Comparison of ENCODE assay signal across 1 cellular context in the genomic region with DNA sequence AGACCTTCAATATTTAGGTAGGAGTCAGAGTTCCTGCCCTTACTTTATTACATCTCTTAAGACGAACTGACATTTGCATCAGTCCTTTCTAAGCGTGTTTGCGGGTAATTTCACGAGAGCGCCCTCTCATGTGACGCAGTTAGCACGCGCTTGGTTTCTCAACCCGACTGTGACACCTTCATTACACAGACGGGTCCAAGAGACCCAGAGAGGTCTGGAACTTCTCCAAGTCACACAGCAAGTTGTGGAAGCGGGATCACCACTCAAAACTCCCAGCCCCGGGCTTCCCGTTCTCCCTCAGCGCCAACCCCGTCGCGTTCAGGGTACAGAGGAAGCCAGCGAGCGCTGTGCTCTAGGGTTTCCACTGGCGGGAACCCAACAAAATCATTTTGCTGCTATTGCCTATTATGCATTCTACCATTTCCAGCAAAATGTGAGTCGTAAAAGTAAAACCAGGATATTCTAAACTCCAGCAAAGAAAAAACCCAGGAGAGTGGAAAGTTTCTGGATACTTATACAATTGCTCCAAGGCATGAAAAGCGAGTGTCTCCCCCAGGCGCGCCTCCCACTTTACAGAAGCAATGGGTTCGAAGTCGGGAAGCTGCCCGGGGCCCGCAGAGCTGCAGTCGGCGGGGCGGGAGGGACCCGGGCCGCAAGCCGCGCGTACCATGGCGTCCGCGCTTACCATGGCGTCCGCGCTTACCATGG.
TF ChIP-seq lines count a peak whose summit lies in the region.

No MANE protein-coding gene starts in this region.

TF ChIP-seq in H1, 55 proteins besides CTCF, POLR2A, EP300 and RAD21 (continued from another document):
- TF ChIP-seq PHF8 (conservative IDR thresholded peaks at IDR 0.05; ENCODE audit: low read depth, low read length): no peak; the same call in 1 of the 2 replicates
- TF ChIP-seq RNF2 (IDR thresholded peaks at IDR 0.05; ENCODE audit: borderline replicate concordance, low read depth, low read length, missing control alignments, poor library complexity, severe bottlenecking): no peak
- TF ChIP-seq SP2 (IDR thresholded peaks at IDR 0.05; ENCODE audit: low read length): no peak
- peak; percentile 44 for TF ChIP-seq SAP30 (IDR thresholded peaks at IDR 0.05; ENCODE audit: insufficient read depth, insufficient replicate concordance, low read length)
- TF ChIP-seq KDM5A (IDR thresholded peaks at IDR 0.05; ENCODE audit: low read length): 0 out of 2 replicates have a peak, but pooled peaks have one; percentile 27
- TF ChIP-seq EGR1 (IDR thresholded peaks at IDR 0.05; ENCODE audit: borderline replicate concordance, low read depth, low read length): no peak
- no peak for TF ChIP-seq JUND (IDR thresholded peaks at IDR 0.05; ENCODE audit: low read length)
- TF ChIP-seq POLR2AphosphoS5 (IDR thresholded peaks at IDR 0.05; ENCODE audit: low read depth, low read length): no peak
- TF ChIP-seq EZH2 (IDR thresholded peaks at IDR 0.05; ENCODE audit: low read depth, low read length, severe bottlenecking): no peak
- TF ChIP-seq ASH2L (IDR thresholded peaks at IDR 0.05; ENCODE audit: low read length): no peak
- TF ChIP-seq, protein P1, sequence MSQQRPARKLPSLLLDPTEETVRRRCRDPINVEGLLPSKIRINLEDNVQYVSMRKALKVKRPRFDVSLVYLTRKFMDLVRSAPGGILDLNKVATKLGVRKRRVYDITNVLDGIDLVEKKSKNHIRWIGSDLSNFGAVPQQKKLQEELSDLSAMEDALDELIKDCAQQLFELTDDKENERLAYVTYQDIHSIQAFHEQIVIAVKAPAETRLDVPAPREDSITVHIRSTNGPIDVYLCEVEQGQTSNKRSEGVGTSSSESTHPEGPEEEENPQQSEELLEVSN (IDR thresholded peaks at IDR 0.05): 0 out of 2 replicates have a peak, but pooled peaks have one; percentile 44
- TF ChIP-seq, protein P2, sequence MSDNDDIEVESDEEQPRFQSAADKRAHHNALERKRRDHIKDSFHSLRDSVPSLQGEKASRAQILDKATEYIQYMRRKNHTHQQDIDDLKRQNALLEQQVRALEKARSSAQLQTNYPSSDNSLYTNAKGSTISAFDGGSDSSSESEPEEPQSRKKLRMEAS (IDR thresholded peaks at IDR 0.05): peak; percentile 31; the same call in 1 of the 2 replicates
- no peak for TF ChIP-seq CBX5 (IDR thresholded peaks at IDR 0.05; ENCODE audit: low read depth, low read length)
- no peak for TF ChIP-seq TBP (IDR thresholded peaks at IDR 0.05; ENCODE audit: low read depth, low read length)
- TF ChIP-seq SP1 (IDR thresholded peaks at IDR 0.05; ENCODE audit: low read depth, low read length): no peak
- no peak for TF ChIP-seq SP4 (IDR thresholded peaks at IDR 0.05; ENCODE audit: low read length)
- TF ChIP-seq FOSL1 (IDR thresholded peaks at IDR 0.05; ENCODE audit: insufficient read depth, low read depth, low read length): no peak
- no peak for TF ChIP-seq TAF7 (optimal IDR thresholded peaks at IDR 0.05; ENCODE audit: borderline replicate concordance, low read depth, low read length)
- no peak for TF ChIP-seq CHD1 (IDR thresholded peaks at IDR 0.05; ENCODE audit: low read depth, low read length)
- TF ChIP-seq KDM1A (IDR thresholded peaks at IDR 0.05; ENCODE audit: borderline replicate concordance, low read length): no peak
- no peak for TF ChIP-seq BACH1 (IDR thresholded peaks at IDR 0.05; ENCODE audit: low read length)
- no peak for TF ChIP-seq CBX8 (IDR thresholded peaks at IDR 0.05; ENCODE audit: borderline replicate concordance, low read depth, low read length)
- TF ChIP-seq, protein P3, sequence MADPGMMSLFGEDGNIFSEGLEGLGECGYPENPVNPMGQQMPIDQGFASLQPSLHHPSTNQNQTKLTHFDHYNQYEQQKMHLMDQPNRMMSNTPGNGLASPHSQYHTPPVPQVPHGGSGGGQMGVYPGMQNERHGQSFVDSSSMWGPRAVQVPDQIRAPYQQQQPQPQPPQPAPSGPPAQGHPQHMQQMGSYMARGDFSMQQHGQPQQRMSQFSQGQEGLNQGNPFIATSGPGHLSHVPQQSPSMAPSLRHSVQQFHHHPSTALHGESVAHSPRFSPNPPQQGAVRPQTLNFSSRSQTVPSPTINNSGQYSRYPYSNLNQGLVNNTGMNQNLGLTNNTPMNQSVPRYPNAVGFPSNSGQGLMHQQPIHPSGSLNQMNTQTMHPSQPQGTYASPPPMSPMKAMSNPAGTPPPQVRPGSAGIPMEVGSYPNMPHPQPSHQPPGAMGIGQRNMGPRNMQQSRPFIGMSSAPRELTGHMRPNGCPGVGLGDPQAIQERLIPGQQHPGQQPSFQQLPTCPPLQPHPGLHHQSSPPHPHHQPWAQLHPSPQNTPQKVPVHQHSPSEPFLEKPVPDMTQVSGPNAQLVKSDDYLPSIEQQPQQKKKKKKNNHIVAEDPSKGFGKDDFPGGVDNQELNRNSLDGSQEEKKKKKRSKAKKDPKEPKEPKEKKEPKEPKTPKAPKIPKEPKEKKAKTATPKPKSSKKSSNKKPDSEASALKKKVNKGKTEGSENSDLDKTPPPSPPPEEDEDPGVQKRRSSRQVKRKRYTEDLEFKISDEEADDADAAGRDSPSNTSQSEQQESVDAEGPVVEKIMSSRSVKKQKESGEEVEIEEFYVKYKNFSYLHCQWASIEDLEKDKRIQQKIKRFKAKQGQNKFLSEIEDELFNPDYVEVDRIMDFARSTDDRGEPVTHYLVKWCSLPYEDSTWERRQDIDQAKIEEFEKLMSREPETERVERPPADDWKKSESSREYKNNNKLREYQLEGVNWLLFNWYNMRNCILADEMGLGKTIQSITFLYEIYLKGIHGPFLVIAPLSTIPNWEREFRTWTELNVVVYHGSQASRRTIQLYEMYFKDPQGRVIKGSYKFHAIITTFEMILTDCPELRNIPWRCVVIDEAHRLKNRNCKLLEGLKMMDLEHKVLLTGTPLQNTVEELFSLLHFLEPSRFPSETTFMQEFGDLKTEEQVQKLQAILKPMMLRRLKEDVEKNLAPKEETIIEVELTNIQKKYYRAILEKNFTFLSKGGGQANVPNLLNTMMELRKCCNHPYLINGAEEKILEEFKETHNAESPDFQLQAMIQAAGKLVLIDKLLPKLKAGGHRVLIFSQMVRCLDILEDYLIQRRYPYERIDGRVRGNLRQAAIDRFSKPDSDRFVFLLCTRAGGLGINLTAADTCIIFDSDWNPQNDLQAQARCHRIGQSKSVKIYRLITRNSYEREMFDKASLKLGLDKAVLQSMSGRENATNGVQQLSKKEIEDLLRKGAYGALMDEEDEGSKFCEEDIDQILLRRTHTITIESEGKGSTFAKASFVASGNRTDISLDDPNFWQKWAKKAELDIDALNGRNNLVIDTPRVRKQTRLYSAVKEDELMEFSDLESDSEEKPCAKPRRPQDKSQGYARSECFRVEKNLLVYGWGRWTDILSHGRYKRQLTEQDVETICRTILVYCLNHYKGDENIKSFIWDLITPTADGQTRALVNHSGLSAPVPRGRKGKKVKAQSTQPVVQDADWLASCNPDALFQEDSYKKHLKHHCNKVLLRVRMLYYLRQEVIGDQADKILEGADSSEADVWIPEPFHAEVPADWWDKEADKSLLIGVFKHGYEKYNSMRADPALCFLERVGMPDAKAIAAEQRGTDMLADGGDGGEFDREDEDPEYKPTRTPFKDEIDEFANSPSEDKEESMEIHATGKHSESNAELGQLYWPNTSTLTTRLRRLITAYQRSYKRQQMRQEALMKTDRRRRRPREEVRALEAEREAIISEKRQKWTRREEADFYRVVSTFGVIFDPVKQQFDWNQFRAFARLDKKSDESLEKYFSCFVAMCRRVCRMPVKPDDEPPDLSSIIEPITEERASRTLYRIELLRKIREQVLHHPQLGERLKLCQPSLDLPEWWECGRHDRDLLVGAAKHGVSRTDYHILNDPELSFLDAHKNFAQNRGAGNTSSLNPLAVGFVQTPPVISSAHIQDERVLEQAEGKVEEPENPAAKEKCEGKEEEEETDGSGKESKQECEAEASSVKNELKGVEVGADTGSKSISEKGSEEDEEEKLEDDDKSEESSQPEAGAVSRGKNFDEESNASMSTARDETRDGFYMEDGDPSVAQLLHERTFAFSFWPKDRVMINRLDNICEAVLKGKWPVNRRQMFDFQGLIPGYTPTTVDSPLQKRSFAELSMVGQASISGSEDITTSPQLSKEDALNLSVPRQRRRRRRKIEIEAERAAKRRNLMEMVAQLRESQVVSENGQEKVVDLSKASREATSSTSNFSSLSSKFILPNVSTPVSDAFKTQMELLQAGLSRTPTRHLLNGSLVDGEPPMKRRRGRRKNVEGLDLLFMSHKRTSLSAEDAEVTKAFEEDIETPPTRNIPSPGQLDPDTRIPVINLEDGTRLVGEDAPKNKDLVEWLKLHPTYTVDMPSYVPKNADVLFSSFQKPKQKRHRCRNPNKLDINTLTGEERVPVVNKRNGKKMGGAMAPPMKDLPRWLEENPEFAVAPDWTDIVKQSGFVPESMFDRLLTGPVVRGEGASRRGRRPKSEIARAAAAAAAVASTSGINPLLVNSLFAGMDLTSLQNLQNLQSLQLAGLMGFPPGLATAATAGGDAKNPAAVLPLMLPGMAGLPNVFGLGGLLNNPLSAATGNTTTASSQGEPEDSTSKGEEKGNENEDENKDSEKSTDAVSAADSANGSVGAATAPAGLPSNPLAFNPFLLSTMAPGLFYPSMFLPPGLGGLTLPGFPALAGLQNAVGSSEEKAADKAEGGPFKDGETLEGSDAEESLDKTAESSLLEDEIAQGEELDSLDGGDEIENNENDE (IDR thresholded peaks at IDR 0.05; ENCODE audit: insufficient replicate concordance, low read length): no peak
- TF ChIP-seq, protein P4, sequence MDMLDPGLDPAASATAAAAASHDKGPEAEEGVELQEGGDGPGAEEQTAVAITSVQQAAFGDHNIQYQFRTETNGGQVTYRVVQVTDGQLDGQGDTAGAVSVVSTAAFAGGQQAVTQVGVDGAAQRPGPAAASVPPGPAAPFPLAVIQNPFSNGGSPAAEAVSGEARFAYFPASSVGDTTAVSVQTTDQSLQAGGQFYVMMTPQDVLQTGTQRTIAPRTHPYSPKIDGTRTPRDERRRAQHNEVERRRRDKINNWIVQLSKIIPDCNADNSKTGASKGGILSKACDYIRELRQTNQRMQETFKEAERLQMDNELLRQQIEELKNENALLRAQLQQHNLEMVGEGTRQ (IDR thresholded peaks at IDR 0.05; ENCODE audit: low read length): no peak
- TF ChIP-seq CREB1 (IDR thresholded peaks at IDR 0.05): peak; percentile 65
- no peak for TF ChIP-seq BRCA1 (IDR thresholded peaks at IDR 0.05; ENCODE audit: low read depth, low read length)
- TF ChIP-seq NANOG (IDR thresholded peaks at IDR 0.05; ENCODE audit: insufficient read depth, low read depth, low read length, poor library complexity, severe bottlenecking): no peak
- no peak for TF ChIP-seq MAFK (IDR thresholded peaks at IDR 0.05; ENCODE audit: low read depth, low read length)
- TF ChIP-seq, protein P5, sequence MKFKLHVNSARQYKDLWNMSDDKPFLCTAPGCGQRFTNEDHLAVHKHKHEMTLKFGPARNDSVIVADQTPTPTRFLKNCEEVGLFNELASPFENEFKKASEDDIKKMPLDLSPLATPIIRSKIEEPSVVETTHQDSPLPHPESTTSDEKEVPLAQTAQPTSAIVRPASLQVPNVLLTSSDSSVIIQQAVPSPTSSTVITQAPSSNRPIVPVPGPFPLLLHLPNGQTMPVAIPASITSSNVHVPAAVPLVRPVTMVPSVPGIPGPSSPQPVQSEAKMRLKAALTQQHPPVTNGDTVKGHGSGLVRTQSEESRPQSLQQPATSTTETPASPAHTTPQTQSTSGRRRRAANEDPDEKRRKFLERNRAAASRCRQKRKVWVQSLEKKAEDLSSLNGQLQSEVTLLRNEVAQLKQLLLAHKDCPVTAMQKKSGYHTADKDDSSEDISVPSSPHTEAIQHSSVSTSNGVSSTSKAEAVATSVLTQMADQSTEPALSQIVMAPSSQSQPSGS (IDR thresholded peaks at IDR 0.05; ENCODE audit: low read length): no peak
- TF ChIP-seq SIN3A (conservative IDR thresholded peaks at IDR 0.05 in 1 of 2, IDR thresholded peaks at IDR 0.05 in 1 of 2; ENCODE audit: low read depth in 1 of 2, low read length in 2 of 2): no peak
- TF ChIP-seq, protein P6, sequence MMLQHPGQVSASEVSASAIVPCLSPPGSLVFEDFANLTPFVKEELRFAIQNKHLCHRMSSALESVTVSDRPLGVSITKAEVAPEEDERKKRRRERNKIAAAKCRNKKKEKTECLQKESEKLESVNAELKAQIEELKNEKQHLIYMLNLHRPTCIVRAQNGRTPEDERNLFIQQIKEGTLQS (IDR thresholded peaks at IDR 0.05; ENCODE audit: insufficient read depth, low read depth, low read length): no peak
- no peak for TF ChIP-seq GTF2F1 (IDR thresholded peaks at IDR 0.05; ENCODE audit: borderline replicate concordance, low read depth, low read length)
- TF ChIP-seq NRF1 (IDR thresholded peaks at IDR 0.05; ENCODE audit: low read depth, low read length): no peak
- TF ChIP-seq SIRT6 (IDR thresholded peaks at IDR 0.05; ENCODE audit: low read length): no peak
- TF ChIP-seq TEAD4 (IDR thresholded peaks at IDR 0.05; ENCODE audit: low read depth, low read length): no peak
